18 cellular contexts compared by ENCODE assay signal in the genomic region with DNA sequence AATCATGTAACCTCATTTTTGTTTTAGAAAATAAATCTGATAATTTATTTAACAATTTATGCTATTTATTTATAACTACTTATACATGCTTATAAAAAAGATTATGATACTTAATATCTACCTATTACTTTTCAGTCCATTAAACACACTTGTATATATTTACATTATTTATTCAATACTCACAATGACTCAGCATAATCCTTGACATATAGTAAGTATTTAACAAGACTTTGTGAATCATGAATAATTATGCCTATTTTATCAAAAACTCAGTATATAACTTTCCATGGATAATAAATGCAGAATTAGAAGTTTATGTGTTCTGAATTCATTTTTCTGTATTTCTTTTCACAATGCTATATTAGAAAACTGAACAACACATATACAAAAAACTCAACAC.
DNase-seq lines count a peak whose midpoint lies in the region; ATAC-seq, FAIRE-seq and TF ChIP-seq lines count a peak whose summit lies in the region.
"Had no signal": no experiment of that assay in that cellular context is flagged by ENCODE, and none has a peak within 500 bp of the region (broad histone marks: within the 10 kb centered on the region; RNA-seq: fewer than 3 reads in every experiment).

No MANE protein-coding gene starts in this region.

- CTCF ChIA-PET in PC-9 (lab: Charles Lee) (no interaction called here), K562 (lab: Yijun Ruan, JAX; ENCODE audit: low intra/inter-chr PET ratio) (no interaction called here)

- H3K36me3 ChIP-seq in PC-9 (ENCODE audit: low read depth) (no peaks in the 10 kb centered on the region), K562 (ENCODE audit: control insufficient read depth, insufficient read depth, low read length) (no peaks in the 10 kb centered on the region), kidney (ENCODE audit: control insufficient read depth in 1 of 2, insufficient read depth in 2 of 2, low read length in 2 of 2) (no peaks in the 10 kb centered on the region)
- H3K36me3 ChIP-seq: BLaER1 treated with 17β-estradiol and CSF1 and Interleukin-3, amounts not matched to agents 10 nM and 100 nM had no signal

- H3K9me3 ChIP-seq in PC-9 (ENCODE audit: insufficient read depth, low read depth) (no peaks in the 10 kb centered on the region), K562 (replicated peaks; ENCODE audit: control insufficient read depth, insufficient read depth, low read depth, low read length) (no peaks in the 10 kb centered on the region), kidney (ENCODE audit: control insufficient read depth in 1 of 2, low read length in 2 of 2) (no peaks in the 10 kb centered on the region)
- H3K9me3 ChIP-seq: BLaER1 treated with 17β-estradiol and CSF1 and Interleukin-3, amounts not matched to agents 10 nM and 100 nM had no signal

- H3K27ac ChIP-seq in PC-9, result peak overlapping the region; percentile 26; the same call in 1 of the 2 replicates
- no peak overlapping the region for H3K27ac ChIP-seq in K562 (ENCODE audit: extremely low read depth, low read depth, low read length)
- no peak overlapping the region for H3K27ac ChIP-seq in kidney (ENCODE audit: low read depth in 2 of 2, low read length in 2 of 2)
- H3K27ac ChIP-seq: BLaER1 treated with 17β-estradiol and CSF1 and Interleukin-3, amounts not matched to agents 10 nM and 100 nM had no signal

- ATAC-seq in K562, result no peak
- ATAC-seq in HG03460 (IDR thresholded peaks at IDR 0.05; ENCODE audit: unreplicated experiment), result no peak
- ATAC-seq: CD8-positive, alpha-beta T cell had no signal

- H3K9me1 ChIP-seq in K562 (ENCODE audit: control insufficient read depth, insufficient read depth, low read length), result no peaks in the 10 kb centered on the region

- peaks cover 12% of the 10 kb centered on the region; the same call in 1 of the 2 replicates for H3K4me1 ChIP-seq in PC-9 (replicated peaks; ENCODE audit: insufficient read depth)
- no peaks in the 10 kb centered on the region for H3K4me1 ChIP-seq in K562 (replicated peaks in 1 of 2; ENCODE audit: control insufficient read depth in 2 of 2, insufficient read depth in 2 of 2, low read length in 2 of 2)
- H3K4me1 ChIP-seq in kidney (ENCODE audit: control insufficient read depth in 1 of 2, insufficient read depth in 1 of 2, low read depth in 1 of 2, low read length in 2 of 2), result no peaks in the 10 kb centered on the region
- H3K4me1 ChIP-seq: BLaER1 treated with 17β-estradiol and CSF1 and Interleukin-3, amounts not matched to agents 10 nM and 100 nM had no signal

- H4K20me1 ChIP-seq in PC-9 (ENCODE audit: insufficient read depth) (no peaks in the 10 kb centered on the region), K562 (replicated peaks; ENCODE audit: control insufficient read depth, insufficient read depth, low read length) (no peaks in the 10 kb centered on the region)
- H4K20me1 ChIP-seq: BLaER1 treated with 17β-estradiol and CSF1 and Interleukin-3, amounts not matched to agents 10 nM and 100 nM had no signal

- H2AFZ ChIP-seq in PC-9 (no peak overlapping the region), K562 (ENCODE audit: low read depth, low read length) (no peak overlapping the region)

- DNase-seq in PC-9 (no peak), K562 (ENCODE audit: extremely low read depth in 1 of 4, low spot score in 3 of 4) (no peak), kidney (no peak), foreskin fibroblast (no peak), T1000 (lab: John Stamatoyannopoulos, UW) (no peak)
- no peak for DNase-seq in activated effector memory CD4-positive, alpha-beta T cell treated with anti-CD3 and anti-CD28 coated beads, Interleukin-2, amount 50 U/mL, for 16 hours
- DNase-seq: Calu3; CD8-positive, alpha-beta T cell; DMS79 treated with DMSO at 0.1 percent for 48 hours; H9; Karpas-422; KBM-7 had no signal

- FAIRE-seq in G401.6 (lab: Jason Lieb, UNC) (peak; percentile 75), K562 (lab: Jason Lieb, UNC) (no peak), kidney (lab: Jason Lieb, UNC) (peak; percentile 11)
- FAIRE-seq: GM12891, GM18507, H1 had no signal

- intact Hi-C loops in PC-9 (cut with micrococcal nuclease; ENCODE audit: unreplicated experiment), result no loop called here
- intact Hi-C loops in K562 (cut with micrococcal nuclease), result no loop called here
- intact Hi-C loops in kidney (cut with DNase I), result no loop called here

- no peak for TF ChIP-seq POLR2A in K562 (conservative IDR thresholded peaks at IDR 0.05)

- BruUV-seq in PC-9 (replicated peaks; lab: Mats Ljungman, UMichigan) (no TSS peak), K562 (replicated peaks; lab: Mats Ljungman, UMichigan) (no TSS peak)

- no peak overlapping the region for H3K4me3 ChIP-seq in PC-9
- H3K4me3 ChIP-seq in K562, result no peak overlapping the region
- no peak overlapping the region for H3K4me3 ChIP-seq in kidney (ENCODE audit: low read length in 2 of 2)
- H3K4me3 ChIP-seq in foreskin fibroblast (ENCODE audit: low read depth in 1 of 2, low read length in 2 of 2), result no peak overlapping the region
- H3K4me3 ChIP-seq: BLaER1 treated with 17β-estradiol and CSF1 and Interleukin-3, amounts not matched to agents 10 nM and 100 nM had no signal

- TF ChIP-seq CTCF in PC-9 (conservative IDR thresholded peaks at IDR 0.05) (no peak), K562 (IDR thresholded peaks at IDR 0.05 in 2 of 3, conservative IDR thresholded peaks at IDR 0.05 in 1 of 3; ENCODE audit: insufficient read depth in 2 of 3, low read depth in 1 of 3, low read length in 3 of 3) (no peak), kidney (IDR thresholded peaks at IDR 0.05; ENCODE audit: borderline replicate concordance, extremely low read depth, insufficient read depth) (no peak), foreskin fibroblast (IDR thresholded peaks at IDR 0.05; ENCODE audit: low read depth, low read length) (no peak)

- no peaks in the 10 kb centered on the region for H3K27me3 ChIP-seq in PC-9 (ENCODE audit: insufficient read depth, low read depth)
- H3K27me3 ChIP-seq in K562 (ENCODE audit: control insufficient read depth in 2 of 2, insufficient read depth in 2 of 2, low read length in 2 of 2), result no peaks in the 10 kb centered on the region
- H3K27me3 ChIP-seq: BLaER1 treated with 17β-estradiol and CSF1 and Interleukin-3, amounts not matched to agents 10 nM and 100 nM had no signal

- no peak for TF ChIP-seq RAD21 in K562 (CRISPR knock-in tag; conservative IDR thresholded peaks at IDR 0.05 in 1 of 2, IDR thresholded peaks at IDR 0.05 in 1 of 2)

- no peak overlapping the region for H3K4me2 ChIP-seq in PC-9
- H3K4me2 ChIP-seq in K562 (ENCODE audit: insufficient read depth, low read length), result no peak overlapping the region
- H3K4me2 ChIP-seq: BLaER1 treated with 17β-estradiol and CSF1 and Interleukin-3, amounts not matched to agents 10 nM and 100 nM had no signal

- in situ Hi-C loops in K562 (cut with MboI), result no loop called here

- POLR2A ChIA-PET in PC-9 (lab: Charles Lee; ENCODE audit: unreplicated experiment), result no interaction called here
- POLR2A ChIA-PET in K562 (lab: Yijun Ruan, JAX), result no interaction called here

- no peak for TF ChIP-seq EP300 in K562 (IDR thresholded peaks at IDR 0.05; ENCODE audit: low read length)

- H3F3A ChIP-seq in PC-9 (ENCODE audit: insufficient read depth, low read depth), result no peaks in the 10 kb centered on the region

- H3K9me2 ChIP-seq in PC-9 (ENCODE audit: insufficient read depth), result no peaks in the 10 kb centered on the region

- no peak overlapping the region for H3K9ac ChIP-seq in K562 (ENCODE audit: insufficient read depth in 1 of 2, low read depth in 2 of 2, low read length in 2 of 2)
- H3K9ac ChIP-seq in kidney (ENCODE audit: low read length in 2 of 2), result no peak overlapping the region
- H3K9ac ChIP-seq: BLaER1 treated with 17β-estradiol and CSF1 and Interleukin-3, amounts not matched to agents 10 nM and 100 nM had no signal

- H3K79me2 ChIP-seq in PC-9 (ENCODE audit: low read depth) (no peaks in the 10 kb centered on the region), K562 (ENCODE audit: control insufficient read depth, insufficient read depth, low read length) (no peaks in the 10 kb centered on the region)

TF ChIP-seq in K562, 482 proteins besides CTCF, POLR2A, EP300 and RAD21 (continues in another document):
- TF ChIP-seq NFE2L1 (tag; IDR thresholded peaks at IDR 0.05; ENCODE audit: borderline replicate concordance, low read depth) (peak; percentile 82), ASH1L (IDR thresholded peaks at IDR 0.05; ENCODE audit: borderline replicate concordance, low read depth, partially characterized antibody) (no peak), CCAR2 (IDR thresholded peaks at IDR 0.05; ENCODE audit: low read depth, low read length) (no peak), ADNP (tag; IDR thresholded peaks at IDR 0.05) (no peak), C11orf30 (IDR thresholded peaks at IDR 0.05; ENCODE audit: low read depth) (peak; percentile 57; the same call in 1 of the 2 replicates), ZFX (CRISPR knock-in tag; IDR thresholded peaks at IDR 0.05) (no peak), MAFF (IDR thresholded peaks at IDR 0.05; ENCODE audit: low read length) (peak; percentile 59; the same call in 1 of the 2 replicates), MAFK (IDR thresholded peaks at IDR 0.05; ENCODE audit: low read length) (peak; percentile 62; the same call in 1 of the 2 replicates), YBX1 (IDR thresholded peaks at IDR 0.05) (no peak), GABPB1 (CRISPR knock-in tag; IDR thresholded peaks at IDR 0.05) (no peak), NFE2 (IDR thresholded peaks at IDR 0.05; ENCODE audit: low read depth) (0 out of 2 replicates have a peak, but pooled peaks have one; percentile 16), ZNF354B (CRISPR knock-in tag; IDR thresholded peaks at IDR 0.05) (no peak), ZNF316 (IDR thresholded peaks at IDR 0.05) (peak; percentile 88), MAFG (tag; conservative IDR thresholded peaks at IDR 0.05) (peak; percentile 79)
- TF ChIP-seq, protein P1, sequence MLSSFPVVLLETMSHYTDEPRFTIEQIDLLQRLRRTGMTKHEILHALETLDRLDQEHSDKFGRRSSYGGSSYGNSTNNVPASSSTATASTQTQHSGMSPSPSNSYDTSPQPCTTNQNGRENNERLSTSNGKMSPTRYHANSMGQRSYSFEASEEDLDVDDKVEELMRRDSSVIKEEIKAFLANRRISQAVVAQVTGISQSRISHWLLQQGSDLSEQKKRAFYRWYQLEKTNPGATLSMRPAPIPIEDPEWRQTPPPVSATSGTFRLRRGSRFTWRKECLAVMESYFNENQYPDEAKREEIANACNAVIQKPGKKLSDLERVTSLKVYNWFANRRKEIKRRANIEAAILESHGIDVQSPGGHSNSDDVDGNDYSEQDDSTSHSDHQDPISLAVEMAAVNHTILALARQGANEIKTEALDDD (IDR thresholded peaks at IDR 0.05), result no peak
- TF ChIP-seq, protein P2, sequence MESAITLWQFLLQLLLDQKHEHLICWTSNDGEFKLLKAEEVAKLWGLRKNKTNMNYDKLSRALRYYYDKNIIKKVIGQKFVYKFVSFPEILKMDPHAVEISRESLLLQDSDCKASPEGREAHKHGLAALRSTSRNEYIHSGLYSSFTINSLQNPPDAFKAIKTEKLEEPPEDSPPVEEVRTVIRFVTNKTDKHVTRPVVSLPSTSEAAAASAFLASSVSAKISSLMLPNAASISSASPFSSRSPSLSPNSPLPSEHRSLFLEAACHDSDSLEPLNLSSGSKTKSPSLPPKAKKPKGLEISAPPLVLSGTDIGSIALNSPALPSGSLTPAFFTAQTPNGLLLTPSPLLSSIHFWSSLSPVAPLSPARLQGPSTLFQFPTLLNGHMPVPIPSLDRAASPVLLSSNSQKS (CRISPR knock-in tag; IDR thresholded peaks at IDR 0.05), result no peak
